Comparison of ENCODE assay signal across 9 cellular contexts in the genomic region with DNA sequence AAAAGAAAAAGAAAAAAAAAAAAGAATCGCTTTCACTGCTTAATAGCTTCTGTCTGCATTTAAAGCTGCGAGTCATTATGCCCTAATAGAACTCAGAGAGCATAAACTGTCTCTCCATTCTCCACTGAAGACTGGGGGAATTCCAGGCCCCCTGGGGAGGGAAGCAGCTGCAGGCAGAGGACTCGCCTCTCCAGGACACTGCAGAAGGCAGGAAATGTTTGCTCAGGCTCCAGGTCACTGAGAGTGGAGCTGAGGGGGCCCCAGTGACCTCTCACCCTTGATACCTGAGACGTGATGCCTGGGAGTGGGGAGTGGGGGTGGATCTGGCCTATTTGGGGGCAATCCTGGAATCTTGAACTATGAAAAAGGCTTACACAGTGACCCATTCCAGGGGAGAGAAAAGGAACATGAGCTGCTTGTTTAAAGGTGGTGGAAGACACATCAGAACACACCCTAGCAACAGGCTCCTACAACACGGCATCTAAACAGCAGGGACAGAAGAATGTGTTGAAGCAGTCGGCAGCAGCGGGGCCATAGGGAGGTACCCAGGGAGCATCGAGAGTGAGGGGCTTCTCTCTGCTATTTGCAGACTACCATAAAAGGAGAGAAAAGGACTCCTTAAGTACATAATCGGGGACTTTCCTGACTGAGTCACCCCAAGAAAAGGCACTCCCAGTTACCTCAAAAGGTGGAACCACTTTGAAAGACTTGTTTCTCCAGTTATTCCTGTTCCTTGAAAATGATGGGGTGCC. TPM values are rescaled to one million over a fixed set of nuclear protein-coding genes. Genes with fewer than 3 reads are reported as not detected.
DNase-seq lines count a peak whose midpoint lies in the region; TF ChIP-seq lines count a peak whose summit lies in the region.
"Not testable (repeated sequence)": the region's sequence is repeated elsewhere in the genome, so short reads cannot be mapped to it uniquely, and the experiment has no call there.
"Had no signal": no experiment of that assay in that cellular context is flagged by ENCODE, and none has a peak within 500 bp of the region (broad histone marks: within the 10 kb centered on the region; RNA-seq: fewer than 3 reads in every experiment).

No MANE protein-coding gene starts in this region.

- not testable (repeated sequence) for H3K27me3 Mint-ChIP-seq in activated CD4-positive, alpha-beta T cell treated with anti-CD3 and anti-CD28 coated beads, Interleukin-2, amount 10 ng/mL, durations not matched to agents 24 days and 14 days

- not testable (repeated sequence) for TF ChIP-seq CTCF in left ventricle myocardium inferior (IDR thresholded peaks at IDR 0.05; ENCODE audit: borderline replicate concordance)

- not testable (repeated sequence) for H3K36me3 ChIP-seq in left ventricle myocardium inferior; thymus (ENCODE audit: control insufficient read depth, insufficient read depth)

- H3K4me1 ChIP-seq in left ventricle myocardium inferior: peaks cover 53% of the 10 kb centered on the region
- not testable (repeated sequence) for H3K4me1 ChIP-seq in thymus (ENCODE audit: control insufficient read depth, insufficient read depth, low read length)

- H3K9me3 Mint-ChIP-seq in activated CD4-positive, alpha-beta T cell treated with anti-CD3 and anti-CD28 coated beads, Interleukin-2, amount 10 ng/mL, durations not matched to agents 24 days and 14 days: not testable (repeated sequence)

- peak overlapping the region; percentile 13 for H3K4me3 Mint-ChIP-seq in activated CD4-positive, alpha-beta T cell treated with anti-CD3 and anti-CD28 coated beads, Interleukin-2, amount 10 ng/mL, durations not matched to agents 24 days and 14 days

- peak overlapping the region; percentile 81 for H3K27ac Mint-ChIP-seq in activated CD4-positive, alpha-beta T cell treated with anti-CD3 and anti-CD28 coated beads, Interleukin-2, amount 10 ng/mL, durations not matched to agents 24 days and 14 days

- peaks cover 36% of the 10 kb centered on the region for H3K4me1 Mint-ChIP-seq in activated CD4-positive, alpha-beta T cell treated with anti-CD3 and anti-CD28 coated beads, Interleukin-2, amount 10 ng/mL, durations not matched to agents 24 days and 14 days

- not testable (repeated sequence) for H3K4me3 ChIP-seq in left ventricle myocardium inferior; thymus (ENCODE audit: low read length)

- not testable (repeated sequence) for H3K9me3 ChIP-seq in left ventricle myocardium inferior (replicated peaks); thymus (ENCODE audit: control insufficient read depth)

- DNase-seq in DMS53 treated with DMSO at 0.1 percent for 48 hours (lab: John Stamatoyannopoulos, UW; ENCODE audit: unreplicated experiment) (peak; percentile 21), HK-2 (ENCODE audit: unreplicated experiment) (peak; percentile 71), NCI-H748 (lab: John Stamatoyannopoulos, UW; ENCODE audit: unreplicated experiment) (peak; percentile 71), ecto neural progenitor cell (ENCODE audit: low spot score) (peak; percentile 63), myocyte (ENCODE audit: low read depth) (peak; percentile 70)
- peak; percentile 69 for DNase-seq in activated CD4-positive, alpha-beta T cell treated with anti-CD3 and anti-CD28 coated beads, Interleukin-2, amount 10 ng/mL, durations not matched to agents 24 days and 14 days
- DNase-seq in left ventricle myocardium inferior: not testable (repeated sequence)

- 90% methylated on average over 9 of the region's 9 CpGs for WGBS in thymus

- not testable (repeated sequence) for H3K36me3 Mint-ChIP-seq in activated CD4-positive, alpha-beta T cell treated with anti-CD3 and anti-CD28 coated beads, Interleukin-2, amount 10 ng/mL, durations not matched to agents 24 days and 14 days (ENCODE audit: low read depth)

- intact Hi-C loops in activated CD4-positive, alpha-beta T cell treated with anti-CD3 and anti-CD28 coated beads, Interleukin-2, amount 10 ng/mL, durations not matched to agents 24 days and 14 days (cut with micrococcal nuclease); left ventricle myocardium inferior (cut with micrococcal nuclease): not testable (repeated sequence)

- H3K27ac ChIP-seq in left ventricle myocardium inferior (replicated peaks) (peak overlapping the region; percentile 61), thymus (ENCODE audit: low read depth) (peak overlapping the region; percentile 70)

- H3K27me3 ChIP-seq in left ventricle myocardium inferior (ENCODE audit: low read depth); thymus (ENCODE audit: control insufficient read depth, insufficient read depth): not testable (repeated sequence)

RNA-seq across cellular contexts. Expression of gene FBXW10B, which starts 26.2 kb away (rescaled TPM):
- total RNA-seq in activated CD4-positive, alpha-beta T cell treated with anti-CD3 and anti-CD28 coated beads, Interleukin-2, amount 10 ng/mL, durations not matched to agents 24 days and 14 days: 0.35 and 0.36 TPM in 2 replicates
- total RNA-seq in left ventricle myocardium inferior (1.0 TPM), myocyte (0.31 and 1.3 TPM in 2 replicates)
- 3.3 TPM for polyA plus RNA-seq in myocyte (2012)
- polyA plus RNA-seq in thymus: 1.6 TPM
- polyA plus RNA-seq: CD14-positive monocyte had no signal

RNA-seq across cellular contexts. Expression of gene TRIM16, which starts 38.4 kb away (rescaled TPM):
- total RNA-seq in activated CD4-positive, alpha-beta T cell treated with anti-CD3 and anti-CD28 coated beads, Interleukin-2, amount 10 ng/mL, durations not matched to agents 24 days and 14 days: 15.2 and 15.7 TPM in 2 replicates
- total RNA-seq in left ventricle myocardium inferior (30.4 TPM), myocyte (62.9 and 77.9 TPM in 2 replicates)
- 103 TPM for polyA plus RNA-seq in myocyte (2012)
- polyA plus RNA-seq in thymus: 14.7 TPM

RNA-seq across cellular contexts. Expression of gene ZNF286A, which starts 53.8 kb away (rescaled TPM):
- total RNA-seq in activated CD4-positive, alpha-beta T cell treated with anti-CD3 and anti-CD28 coated beads, Interleukin-2, amount 10 ng/mL, durations not matched to agents 24 days and 14 days: 24.5 and 25.6 TPM in 2 replicates
- 10.8 TPM for total RNA-seq in left ventricle myocardium inferior
- 36.0 and 55.3 TPM in 2 replicates for total RNA-seq in myocyte
- 27.7 TPM for polyA plus RNA-seq in myocyte (2012)
- 9.4 TPM for polyA plus RNA-seq in thymus
